In the genomic region with DNA sequence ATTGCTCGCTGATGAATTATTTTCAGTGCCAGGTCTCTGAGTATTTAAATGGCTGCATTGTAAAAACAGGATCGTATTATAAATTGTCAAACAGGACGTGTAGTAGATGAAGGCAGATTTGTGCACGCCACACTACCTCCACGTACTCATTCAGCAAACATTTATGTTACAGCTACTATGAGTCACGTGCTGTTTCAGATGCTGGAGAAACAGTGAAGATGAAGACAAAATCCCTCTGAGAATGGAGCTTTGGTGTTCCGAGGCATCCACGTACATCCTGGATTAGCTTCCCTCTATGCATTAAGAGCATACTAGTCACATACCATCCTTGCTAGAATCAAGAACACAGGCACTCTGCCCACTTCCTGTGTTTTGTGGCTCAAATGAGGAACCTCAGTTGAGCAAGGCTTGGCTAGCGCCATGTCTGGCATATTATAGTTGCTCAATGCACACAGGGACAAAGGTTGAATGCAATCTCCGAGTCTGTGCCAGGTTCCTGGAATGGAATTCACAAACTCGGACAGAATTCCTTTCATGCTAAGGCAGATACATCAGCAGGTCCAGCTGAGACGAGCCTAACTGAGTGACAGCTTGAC, we compare ENCODE assay signal across 11 cellular contexts.
DNase-seq lines count a peak whose midpoint lies in the region; ATAC-seq, FAIRE-seq and TF ChIP-seq lines count a peak whose summit lies in the region.
"Had no signal": no experiment of that assay in that cellular context is flagged by ENCODE, and none has a peak within 500 bp of the region (broad histone marks: within the 10 kb centered on the region; RNA-seq: fewer than 3 reads in every experiment).

No MANE protein-coding gene starts in this region.

- POLR2A ChIA-PET in GM10248 (lab: Yijun Ruan, JAX), result no interaction called here

- intact Hi-C loops in posterior vena cava (cut with DNase I), result no loop called here

- no peak for ATAC-seq in HG03159 (IDR thresholded peaks at IDR 0.05; ENCODE audit: unreplicated experiment)

- FAIRE-seq in HTR-8/SVneo (lab: Jason Lieb, UNC), result no peak
- FAIRE-seq: endothelial cell of umbilical vein had no signal

- CTCF ChIA-PET in GM10248 (lab: Yijun Ruan, JAX), result interaction anchor here (0.9 to 1.2 kb wide), 3 partner anchors 33 to 406 kb away, joined by 3 to 4 read pairs (median 3); no protein-coding TSS in a partner anchor

- no peak overlapping the region for H3K4me3 ChIP-seq in foreskin fibroblast (ENCODE audit: low read depth in 1 of 2, low read length in 2 of 2)

- peak; percentile 51 for DNase-seq in GM03348 (ENCODE audit: low spot score)
- peak; percentile 87 for DNase-seq in SIG-M5 (lab: John Stamatoyannopoulos, UW)
- peak; percentile 26 to 50 for DNase-seq in foreskin fibroblast
- peak; percentile 84 for DNase-seq in posterior vena cava (ENCODE audit: low spot score)
- no peak for DNase-seq in GM10248 (ENCODE audit: extremely low spot score)
- no peak for DNase-seq in HTR-8/SVneo (ENCODE audit: insufficient read length, low spot score)
- no peak for DNase-seq in NCI-H1105 (lab: John Stamatoyannopoulos, UW)
- DNase-seq: activated T-cell treated with anti-CD3 and anti-CD28 coated beads, Interleukin-2, amount 50 U/mL, for 24 hours; SHP77 had no signal

- TF ChIP-seq CTCF in foreskin fibroblast (IDR thresholded peaks at IDR 0.05; ENCODE audit: low read depth, low read length), result no peak
- TF ChIP-seq CTCF in GM10248 (IDR thresholded peaks at IDR 0.05; ENCODE audit: control extremely low read depth, extremely low read depth, low read depth, missing control alignments), result no peak

Comparison
In these comparisons a context has a peak if more than half of its experiments do, and no peak if none do; other contexts are left out.
1. DNase-seq: peak in GM03348 (single experiment), SIG-M5 (single experiment), foreskin fibroblast (2 of 2) and posterior vena cava (single experiment); none in GM10248 (single experiment), HTR-8/SVneo (single experiment) and NCI-H1105 (single experiment).